1 cellular context compared by ENCODE assay signal in the genomic region with DNA sequence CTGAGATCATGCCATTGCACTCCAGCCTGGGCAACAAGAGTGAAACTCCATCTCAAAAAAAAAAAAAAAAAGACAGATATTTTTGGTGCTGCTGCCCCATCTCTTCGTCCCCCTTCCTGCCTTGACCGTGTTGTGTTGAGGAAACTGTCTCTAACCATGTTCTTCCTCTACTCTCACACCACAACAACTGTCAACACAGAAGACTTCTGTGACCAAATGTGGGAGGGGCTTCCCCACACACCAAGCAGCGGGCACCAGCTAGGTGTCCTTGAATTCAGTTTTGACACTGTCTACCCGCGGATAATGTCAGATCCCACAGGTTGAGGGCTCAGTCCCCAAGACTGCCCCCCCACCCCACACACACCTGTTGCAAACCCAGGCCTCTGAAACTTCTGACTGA.
TF ChIP-seq lines count a peak whose summit lies in the region.

No MANE protein-coding gene starts in this region.

TF ChIP-seq in GM12878, 131 proteins besides CTCF, POLR2A, EP300 and RAD21 (continued from another document):
- TF ChIP-seq, protein P1, sequence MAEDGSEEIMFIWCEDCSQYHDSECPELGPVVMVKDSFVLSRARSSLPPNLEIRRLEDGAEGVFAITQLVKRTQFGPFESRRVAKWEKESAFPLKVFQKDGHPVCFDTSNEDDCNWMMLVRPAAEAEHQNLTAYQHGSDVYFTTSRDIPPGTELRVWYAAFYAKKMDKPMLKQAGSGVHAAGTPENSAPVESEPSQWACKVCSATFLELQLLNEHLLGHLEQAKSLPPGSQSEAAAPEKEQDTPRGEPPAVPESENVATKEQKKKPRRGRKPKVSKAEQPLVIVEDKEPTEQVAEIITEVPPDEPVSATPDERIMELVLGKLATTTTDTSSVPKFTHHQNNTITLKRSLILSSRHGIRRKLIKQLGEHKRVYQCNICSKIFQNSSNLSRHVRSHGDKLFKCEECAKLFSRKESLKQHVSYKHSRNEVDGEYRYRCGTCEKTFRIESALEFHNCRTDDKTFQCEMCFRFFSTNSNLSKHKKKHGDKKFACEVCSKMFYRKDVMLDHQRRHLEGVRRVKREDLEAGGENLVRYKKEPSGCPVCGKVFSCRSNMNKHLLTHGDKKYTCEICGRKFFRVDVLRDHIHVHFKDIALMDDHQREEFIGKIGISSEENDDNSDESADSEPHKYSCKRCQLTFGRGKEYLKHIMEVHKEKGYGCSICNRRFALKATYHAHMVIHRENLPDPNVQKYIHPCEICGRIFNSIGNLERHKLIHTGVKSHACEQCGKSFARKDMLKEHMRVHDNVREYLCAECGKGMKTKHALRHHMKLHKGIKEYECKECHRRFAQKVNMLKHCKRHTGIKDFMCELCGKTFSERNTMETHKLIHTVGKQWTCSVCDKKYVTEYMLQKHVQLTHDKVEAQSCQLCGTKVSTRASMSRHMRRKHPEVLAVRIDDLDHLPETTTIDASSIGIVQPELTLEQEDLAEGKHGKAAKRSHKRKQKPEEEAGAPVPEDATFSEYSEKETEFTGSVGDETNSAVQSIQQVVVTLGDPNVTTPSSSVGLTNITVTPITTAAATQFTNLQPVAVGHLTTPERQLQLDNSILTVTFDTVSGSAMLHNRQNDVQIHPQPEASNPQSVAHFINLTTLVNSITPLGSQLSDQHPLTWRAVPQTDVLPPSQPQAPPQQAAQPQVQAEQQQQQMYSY (CRISPR knock-in tag; IDR thresholded peaks at IDR 0.05): no peak
- TF ChIP-seq, protein P2, sequence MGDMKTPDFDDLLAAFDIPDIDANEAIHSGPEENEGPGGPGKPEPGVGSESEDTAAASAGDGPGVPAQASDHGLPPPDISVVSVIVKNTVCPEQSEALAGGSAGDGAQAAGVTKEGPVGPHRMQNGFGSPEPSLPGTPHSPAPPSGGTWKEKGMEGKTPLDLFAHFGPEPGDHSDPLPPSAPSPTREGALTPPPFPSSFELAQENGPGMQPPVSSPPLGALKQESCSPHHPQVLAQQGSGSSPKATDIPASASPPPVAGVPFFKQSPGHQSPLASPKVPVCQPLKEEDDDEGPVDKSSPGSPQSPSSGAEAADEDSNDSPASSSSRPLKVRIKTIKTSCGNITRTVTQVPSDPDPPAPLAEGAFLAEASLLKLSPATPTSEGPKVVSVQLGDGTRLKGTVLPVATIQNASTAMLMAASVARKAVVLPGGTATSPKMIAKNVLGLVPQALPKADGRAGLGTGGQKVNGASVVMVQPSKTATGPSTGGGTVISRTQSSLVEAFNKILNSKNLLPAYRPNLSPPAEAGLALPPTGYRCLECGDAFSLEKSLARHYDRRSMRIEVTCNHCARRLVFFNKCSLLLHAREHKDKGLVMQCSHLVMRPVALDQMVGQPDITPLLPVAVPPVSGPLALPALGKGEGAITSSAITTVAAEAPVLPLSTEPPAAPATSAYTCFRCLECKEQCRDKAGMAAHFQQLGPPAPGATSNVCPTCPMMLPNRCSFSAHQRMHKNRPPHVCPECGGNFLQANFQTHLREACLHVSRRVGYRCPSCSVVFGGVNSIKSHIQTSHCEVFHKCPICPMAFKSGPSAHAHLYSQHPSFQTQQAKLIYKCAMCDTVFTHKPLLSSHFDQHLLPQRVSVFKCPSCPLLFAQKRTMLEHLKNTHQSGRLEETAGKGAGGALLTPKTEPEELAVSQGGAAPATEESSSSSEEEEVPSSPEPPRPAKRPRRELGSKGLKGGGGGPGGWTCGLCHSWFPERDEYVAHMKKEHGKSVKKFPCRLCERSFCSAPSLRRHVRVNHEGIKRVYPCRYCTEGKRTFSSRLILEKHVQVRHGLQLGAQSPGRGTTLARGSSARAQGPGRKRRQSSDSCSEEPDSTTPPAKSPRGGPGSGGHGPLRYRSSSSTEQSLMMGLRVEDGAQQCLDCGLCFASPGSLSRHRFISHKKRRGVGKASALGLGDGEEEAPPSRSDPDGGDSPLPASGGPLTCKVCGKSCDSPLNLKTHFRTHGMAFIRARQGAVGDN (IDR thresholded peaks at IDR 0.05): no peak
- TF ChIP-seq TCF3 (IDR thresholded peaks at IDR 0.05; ENCODE audit: borderline replicate concordance, insufficient read depth, low read depth, low read length): no peak
- TF ChIP-seq ZSCAN29 (IDR thresholded peaks at IDR 0.05): no peak
